ENCODE assay signal across 21 cellular contexts in genomic region chr11:19912206-19913118, GRCh38.
A peak's percentile ranks its signal among the peaks of the same experiment; 100 is the strongest.
DNase-seq lines count a peak whose midpoint lies in the region; ATAC-seq, FAIRE-seq and TF ChIP-seq lines count a peak whose summit lies in the region.
"Had no signal": no experiment of that assay in that cellular context is flagged by ENCODE, and none has a peak within 500 bp of the region (broad histone marks: within the 10 kb centered on the region; RNA-seq: fewer than 3 reads in every experiment).

No MANE protein-coding gene starts in this region.

- no peak overlapping the region for H3K27ac Mint-ChIP-seq in activated T-helper 1 cell treated with anti-CD3 and anti-CD28 coated beads, Interleukin-12 subunit alpha, Interleukin-12 subunit beta, Interleukin-2, Interleukin-4 antibody, amounts not matched to agents 30 ng/mL and 10 ng/mL and 1 ng/mL, durations not matched to agents 14 hours and 24 hours and 36 hours
- no peak overlapping the region for H3K27ac Mint-ChIP-seq in CD8-positive, alpha-beta T cell
- no peak overlapping the region for H3K27ac Mint-ChIP-seq in natural killer cell
- H3K27ac Mint-ChIP-seq: activated CD4-positive, alpha-beta T cell treated with anti-CD3 and anti-CD28 coated beads, Interleukin-2, amount 10 ng/mL, durations not matched to agents 24 days and 14 days; activated naive CD4-positive, alpha-beta T cell treated with anti-CD3 and anti-CD28 coated beads, Interleukin-2, amount 50 U/mL, for 24 hours; activated T-helper 17 cell treated with anti-CD3 and anti-CD28 coated beads, Interleukin-2, amount 50 U/mL, for 72 hours; B cell had no signal

- H3K4ac ChIP-seq in H1 (replicated peaks; ENCODE audit: insufficient read length, low read depth, low read length), result no peak overlapping the region
- H3K4ac ChIP-seq in mesenchymal stem cell (ENCODE audit: low read depth in 1 of 2, low read length in 2 of 2), result no peak overlapping the region

- H3K27me3 ChIP-seq in AG04450 (ENCODE audit: control insufficient read depth, insufficient read depth, low read length), result no peaks in the 10 kb centered on the region
- no peaks in the 10 kb centered on the region for H3K27me3 ChIP-seq in H1 (replicated peaks in 1 of 4; ENCODE audit: control insufficient read depth in 3 of 4, extremely low read depth in 1 of 4, insufficient read depth in 3 of 4, low read length in 3 of 4)
- H3K27me3 ChIP-seq in mesenchymal stem cell (ENCODE audit: control insufficient read depth in 1 of 2, insufficient read depth in 1 of 2, low read length in 2 of 2), result no peaks in the 10 kb centered on the region
- H3K27me3 ChIP-seq in CD8-positive, alpha-beta T cell (ENCODE audit: insufficient read depth, low read length), result no peaks in the 10 kb centered on the region
- H3K27me3 ChIP-seq: heart left ventricle had no signal

- no peak for TF ChIP-seq RAD21 in H1 (IDR thresholded peaks at IDR 0.05 in 1 of 2, conservative IDR thresholded peaks at IDR 0.05 in 1 of 2; ENCODE audit: low read depth in 2 of 2, low read length in 2 of 2)

- no peak overlapping the region for H4K91ac ChIP-seq in H1 (replicated peaks; ENCODE audit: insufficient read length, low read length)
- no peak overlapping the region for H4K91ac ChIP-seq in mesenchymal stem cell (ENCODE audit: low read length)

- no peaks in the 10 kb centered on the region for H3K9me3 Mint-ChIP-seq in activated T-helper 1 cell treated with anti-CD3 and anti-CD28 coated beads, Interleukin-12 subunit alpha, Interleukin-12 subunit beta, Interleukin-2, Interleukin-4 antibody, amounts not matched to agents 30 ng/mL and 10 ng/mL and 1 ng/mL, durations not matched to agents 14 hours and 24 hours and 36 hours
- no peaks in the 10 kb centered on the region for H3K9me3 Mint-ChIP-seq in CD8-positive, alpha-beta T cell
- H3K9me3 Mint-ChIP-seq in natural killer cell, result no peaks in the 10 kb centered on the region
- H3K9me3 Mint-ChIP-seq: activated CD4-positive, alpha-beta T cell treated with anti-CD3 and anti-CD28 coated beads, Interleukin-2, amount 10 ng/mL, durations not matched to agents 24 days and 14 days; activated naive CD4-positive, alpha-beta T cell treated with anti-CD3 and anti-CD28 coated beads, Interleukin-2, amount 50 U/mL, for 24 hours; activated T-helper 17 cell treated with anti-CD3 and anti-CD28 coated beads, Interleukin-2, amount 50 U/mL, for 72 hours had no signal

- H2BK15ac ChIP-seq in H1 (ENCODE audit: low read length) (peak overlapping the region; percentile 55; the same call in 1 of the 2 replicates), mesenchymal stem cell (ENCODE audit: low read depth, poor library complexity, severe bottlenecking) (no peak overlapping the region)

- no peak for FAIRE-seq in H1 (lab: Jason Lieb, UNC)
- FAIRE-seq: A204.1, GM18507 had no signal

- H4K5ac ChIP-seq in H1 (ENCODE audit: insufficient read length, low read depth, low read length), result no peak overlapping the region

- H3K23me2 ChIP-seq in H1 (ENCODE audit: low read depth, low read length), result no peaks in the 10 kb centered on the region

- no peaks in the 10 kb centered on the region for H3K9me3 ChIP-seq in AG04450 (ENCODE audit: control insufficient read depth, insufficient read depth, low read length)
- no peaks in the 10 kb centered on the region for H3K9me3 ChIP-seq in H1 (ENCODE audit: insufficient read depth in 2 of 2, low read depth in 1 of 2, low read length in 1 of 2)
- no peaks in the 10 kb centered on the region for H3K9me3 ChIP-seq in mesenchymal stem cell (ENCODE audit: control insufficient read depth, low read length)
- H3K9me3 ChIP-seq in CD8-positive, alpha-beta T cell (ENCODE audit: low read length), result no peaks in the 10 kb centered on the region
- H3K9me3 ChIP-seq: heart left ventricle, left ventricle myocardium inferior had no signal

- H3K23ac ChIP-seq in H1 (ENCODE audit: insufficient read length), result no peak overlapping the region
- no peak overlapping the region for H3K23ac ChIP-seq in mesenchymal stem cell (ENCODE audit: low read length in 2 of 2)

- H4K8ac ChIP-seq in H1 (ENCODE audit: extremely low read depth, insufficient read depth, low read length) (no peak overlapping the region), mesenchymal stem cell (ENCODE audit: low read length) (no peak overlapping the region)

- no peak overlapping the region for H3K56ac ChIP-seq in H1 (replicated peaks; ENCODE audit: insufficient read length, low read depth, low read length)

- ATAC-seq in GM19463 (IDR thresholded peaks at IDR 0.05; ENCODE audit: unreplicated experiment) (no peak), natural killer cell (no peak)
- no peak for ATAC-seq in CD8-positive, alpha-beta T cell
- ATAC-seq: activated T-helper 17 cell treated with anti-CD3 and anti-CD28 coated beads, Interleukin-2, amount 50 U/mL, for 72 hours had no signal

- H2AK5ac ChIP-seq in H1 (ENCODE audit: low read depth, low read length) (no peak overlapping the region), mesenchymal stem cell (ENCODE audit: low read length, severe bottlenecking) (no peak overlapping the region)

- H3K4me2 ChIP-seq in H1 (ENCODE audit: insufficient read depth in 1 of 2, low read depth in 2 of 2, low read length in 2 of 2), result peak overlapping the region; percentile 22 to 38; a peak in 2 of 4 replicates
- H3K4me2 ChIP-seq in mesenchymal stem cell (ENCODE audit: low read length, poor library complexity, severe bottlenecking), result no peak overlapping the region
- H3K4me2 ChIP-seq: KMS-11 had no signal

- intact Hi-C loops in activated T-helper 1 cell treated with anti-CD3 and anti-CD28 coated beads, Interleukin-12 subunit alpha, Interleukin-12 subunit beta, Interleukin-2, Interleukin-4 antibody, amounts not matched to agents 30 ng/mL and 10 ng/mL and 1 ng/mL, durations not matched to agents 14 hours and 24 hours and 36 hours (cut with micrococcal nuclease), result no loop called here
- intact Hi-C loops in CD8-positive, alpha-beta T cell (cut with DNase I, micrococcal nuclease), result no loop called here
- intact Hi-C loops in natural killer cell (cut with micrococcal nuclease), result no loop called here

- peaks cover 4 to 18% (median 15%) of the 10 kb centered on the region in 4 experiments for H3K4me1 ChIP-seq in H1 (replicated peaks in 1 of 4; ENCODE audit: control insufficient read depth in 3 of 4, insufficient read depth in 4 of 4, low read length in 3 of 4)
- H3K4me1 ChIP-seq in mesenchymal stem cell (ENCODE audit: control insufficient read depth, insufficient read depth, low read depth, low read length), result no peaks in the 10 kb centered on the region
- H3K4me1 ChIP-seq in CD8-positive, alpha-beta T cell (ENCODE audit: insufficient read depth, low read length), result no peaks in the 10 kb centered on the region

- H3K4me1 Mint-ChIP-seq in activated T-helper 1 cell treated with anti-CD3 and anti-CD28 coated beads, Interleukin-12 subunit alpha, Interleukin-12 subunit beta, Interleukin-2, Interleukin-4 antibody, amounts not matched to agents 30 ng/mL and 10 ng/mL and 1 ng/mL, durations not matched to agents 14 hours and 24 hours and 36 hours (ENCODE audit: low read depth), result no peaks in the 10 kb centered on the region
- H3K4me1 Mint-ChIP-seq in CD8-positive, alpha-beta T cell (ENCODE audit: low read depth), result no peaks in the 10 kb centered on the region
- H3K4me1 Mint-ChIP-seq in natural killer cell, result no peaks in the 10 kb centered on the region
- H3K4me1 Mint-ChIP-seq: activated CD4-positive, alpha-beta T cell treated with anti-CD3 and anti-CD28 coated beads, Interleukin-2, amount 10 ng/mL, durations not matched to agents 24 days and 14 days; activated naive CD4-positive, alpha-beta T cell treated with anti-CD3 and anti-CD28 coated beads, Interleukin-2, amount 50 U/mL, for 24 hours; activated T-helper 17 cell treated with anti-CD3 and anti-CD28 coated beads, Interleukin-2, amount 50 U/mL, for 72 hours; B cell had no signal

- POLR2A ChIA-PET in AG04450 (lab: Yijun Ruan, JAX), result interaction anchor here (0.5 to 0.6 kb wide), 2 partner anchors 215 to 656 kb away, joined by 3 to 4 read pairs; no protein-coding TSS in a partner anchor
- POLR2A ChIA-PET in H1 (lab: Charles Lee; ENCODE audit: partially characterized antibody), result no interaction called here
- POLR2A ChIA-PET in CD8-positive, alpha-beta T cell (lab: Charles Lee), result no interaction called here

- no peak overlapping the region for H3K14ac ChIP-seq in H1 (ENCODE audit: insufficient read length)
- no peak overlapping the region for H3K14ac ChIP-seq in mesenchymal stem cell (ENCODE audit: low read length in 2 of 2)

- H3K18ac ChIP-seq in H1 (ENCODE audit: extremely low read depth, low read length) (0 out of 2 replicates have a peak overlapping the region, but pooled peaks have one; percentile 11), mesenchymal stem cell (ENCODE audit: low read depth in 1 of 2, low read length in 2 of 2) (no peak overlapping the region)

- no peak overlapping the region for H2BK12ac ChIP-seq in H1 (ENCODE audit: low read depth, low read length)
- H2BK12ac ChIP-seq in mesenchymal stem cell (ENCODE audit: low read length in 2 of 2), result no peak overlapping the region

- no peak overlapping the region for H2BK120ac ChIP-seq in H1 (replicated peaks; ENCODE audit: low read depth, low read length)
- no peak overlapping the region for H2BK120ac ChIP-seq in mesenchymal stem cell (ENCODE audit: low read depth, low read length)

- TF ChIP-seq CTCF in AG04450 (IDR thresholded peaks at IDR 0.05; ENCODE audit: low read depth, low read length) (no peak), H1 (IDR thresholded peaks at IDR 0.05; ENCODE audit: control extremely low read depth in 1 of 3, insufficient read depth in 1 of 3, low read depth in 1 of 3, low read length in 3 of 3) (no peak), natural killer cell (IDR thresholded peaks at IDR 0.05) (no peak)
- TF ChIP-seq CTCF in CD8-positive, alpha-beta T cell (IDR thresholded peaks at IDR 0.05), result no peak

- peaks cover 0 to 2% of the 10 kb centered on the region in 2 experiments for H4K20me1 ChIP-seq in H1 (replicated peaks in 1 of 2; ENCODE audit: control insufficient read depth in 1 of 2, insufficient read depth in 2 of 2, low read length in 2 of 2)

- TF ChIP-seq POLR2A in H1 (IDR thresholded peaks at IDR 0.05; ENCODE audit: control extremely low read depth in 1 of 2, low read depth in 2 of 2, low read length in 2 of 2), result no peak

- no peak overlapping the region for H2BK20ac ChIP-seq in H1 (ENCODE audit: low read length)

- H3K36me3 Mint-ChIP-seq in activated T-helper 1 cell treated with anti-CD3 and anti-CD28 coated beads, Interleukin-12 subunit alpha, Interleukin-12 subunit beta, Interleukin-2, Interleukin-4 antibody, amounts not matched to agents 30 ng/mL and 10 ng/mL and 1 ng/mL, durations not matched to agents 14 hours and 24 hours and 36 hours (ENCODE audit: low read depth), result no peaks in the 10 kb centered on the region
- H3K36me3 Mint-ChIP-seq in CD8-positive, alpha-beta T cell, result no peaks in the 10 kb centered on the region
- no peaks in the 10 kb centered on the region for H3K36me3 Mint-ChIP-seq in natural killer cell
- H3K36me3 Mint-ChIP-seq: activated naive CD4-positive, alpha-beta T cell treated with anti-CD3 and anti-CD28 coated beads, Interleukin-2, amount 50 U/mL, for 24 hours had no signal

- no peaks in the 10 kb centered on the region; the same call in none of the 2 replicates for H3K79me1 ChIP-seq in H1 (ENCODE audit: low read depth, low read length)
- H3K79me1 ChIP-seq in mesenchymal stem cell (replicated peaks; ENCODE audit: low read length, poor library complexity, severe bottlenecking), result peaks cover 17% of the 10 kb centered on the region

- H3K79me2 ChIP-seq in H1 (ENCODE audit: control insufficient read depth in 1 of 2, insufficient read depth in 2 of 2, low read length in 2 of 2), result no peaks in the 10 kb centered on the region; a peak in 1 of 4 replicates

- CTCF ChIA-PET in AG04450 (lab: Charles Lee) (interaction anchor here (0.9 to 3.6 kb wide), 6 partner anchors 9 to 355 kb away, joined by 3 to 21 read pairs (median 6); no protein-coding TSS in a partner anchor), H1 (lab: Charles Lee; ENCODE audit: partially characterized antibody) (interaction anchor here (0.6 to 3.4 kb wide), 21 partner anchors 8 to 652 kb away, joined by 3 to 19 read pairs (median 4); no protein-coding TSS in a partner anchor)
- CTCF ChIA-PET in CD8-positive, alpha-beta T cell (lab: Charles Lee), result interaction anchor here (0.6 kb wide), 2 partner anchors 23 to 348 kb away, joined by 3 read pairs; no protein-coding TSS in a partner anchor

- H2BK5ac ChIP-seq in H1 (ENCODE audit: low read depth, low read length) (no peak overlapping the region), mesenchymal stem cell (ENCODE audit: low read depth, low read length, poor library complexity, severe bottlenecking) (no peak overlapping the region)

- no peak overlapping the region for H3K4me3 ChIP-seq in AG04450 (ENCODE audit: low read depth, low read length)
- H3K4me3 ChIP-seq in H1 (ENCODE audit: extremely low read depth in 1 of 4, insufficient read depth in 2 of 4, low read depth in 3 of 4, low read length in 4 of 4), result no peak overlapping the region
- no peak overlapping the region for H3K4me3 ChIP-seq in mesenchymal stem cell (ENCODE audit: insufficient read depth in 1 of 2, low read depth in 1 of 2, low read length in 2 of 2)
- no peak overlapping the region for H3K4me3 ChIP-seq in CD8-positive, alpha-beta T cell (ENCODE audit: low read depth, low read length)
- H3K4me3 ChIP-seq: heart left ventricle, left ventricle myocardium inferior had no signal

- H2AFZ ChIP-seq in H1 (ENCODE audit: low read length) (no peak overlapping the region), mesenchymal stem cell (ENCODE audit: low read depth, low read length) (no peak overlapping the region)

- H3K27me3 Mint-ChIP-seq in activated T-helper 1 cell treated with anti-CD3 and anti-CD28 coated beads, Interleukin-12 subunit alpha, Interleukin-12 subunit beta, Interleukin-2, Interleukin-4 antibody, amounts not matched to agents 30 ng/mL and 10 ng/mL and 1 ng/mL, durations not matched to agents 14 hours and 24 hours and 36 hours (ENCODE audit: insufficient read depth), result peaks cover 6% of the 10 kb centered on the region
- peaks cover 8% of the 10 kb centered on the region for H3K27me3 Mint-ChIP-seq in CD8-positive, alpha-beta T cell (ENCODE audit: low read depth)
- peaks cover 0 to 14% of the 10 kb centered on the region in 2 donors for H3K27me3 Mint-ChIP-seq in natural killer cell (ENCODE audit: low read depth in 2 of 2)

- 78% methylated on average over 7 of the region's 7 CpGs; no CpG with 5 or more reads in 1 of the 2 experiments for WGBS in H1 (ENCODE audit: extremely low coverage in 1 of 2, insufficient coverage in 1 of 2, insufficient read length in 1 of 2, insufficient replicate concordance in 2 of 2, low coverage in 1 of 2, low lambda C conversion rate in 2 of 2, missing lambda C conversion rate in 1 of 2), 2 experiments
- 48% methylated on average over 5 of the region's 7 CpGs for WGBS in mesenchymal stem cell

- DNase-seq in AG04450 (ENCODE audit: low read depth, low spot score) (no peak), HuH-7.5 (ENCODE audit: low spot score) (peak; percentile 24), H1 (ENCODE audit: low read depth in 1 of 2, low spot score in 2 of 2) (no peak), mesenchymal stem cell (peak; percentile 70), natural killer cell (no peak)
- no peak for DNase-seq in activated T-helper 1 cell treated with anti-CD3 and anti-CD28 coated beads, Interleukin-12 subunit alpha, Interleukin-12 subunit beta, Interleukin-2, Interleukin-4 antibody, amounts not matched to agents 30 ng/mL and 10 ng/mL and 1 ng/mL, durations not matched to agents 14 hours and 24 hours and 36 hours (ENCODE audit: low spot score)
- DNase-seq in CD8-positive, alpha-beta T cell, result no peak
- DNase-seq: activated CD4-positive, alpha-beta T cell treated with anti-CD3 and anti-CD28 coated beads, Interleukin-2, amount 10 ng/mL, durations not matched to agents 24 days and 14 days; aorta; dermis blood vessel endothelial cell; GDM1; heart left ventricle; left ventricle myocardium inferior; NCI-H69 had no signal

- H3K4me3 Mint-ChIP-seq in activated T-helper 1 cell treated with anti-CD3 and anti-CD28 coated beads, Interleukin-12 subunit alpha, Interleukin-12 subunit beta, Interleukin-2, Interleukin-4 antibody, amounts not matched to agents 30 ng/mL and 10 ng/mL and 1 ng/mL, durations not matched to agents 14 hours and 24 hours and 36 hours, result no peak overlapping the region
- no peak overlapping the region for H3K4me3 Mint-ChIP-seq in CD8-positive, alpha-beta T cell
- H3K4me3 Mint-ChIP-seq in natural killer cell, result no peak overlapping the region
- H3K4me3 Mint-ChIP-seq: activated CD4-positive, alpha-beta T cell treated with anti-CD3 and anti-CD28 coated beads, Interleukin-2, amount 10 ng/mL, durations not matched to agents 24 days and 14 days; activated naive CD4-positive, alpha-beta T cell treated with anti-CD3 and anti-CD28 coated beads, Interleukin-2, amount 50 U/mL, for 24 hours; activated T-helper 17 cell treated with anti-CD3 and anti-CD28 coated beads, Interleukin-2, amount 50 U/mL, for 72 hours; B cell had no signal

- H3K9ac ChIP-seq in H1 (replicated peaks in 1 of 4; ENCODE audit: extremely low read depth in 1 of 4, low read depth in 3 of 4, low read length in 3 of 4), result no peak overlapping the region; a peak in 1 of 7 replicates
- H3K9ac ChIP-seq in mesenchymal stem cell (ENCODE audit: low read length), result no peak overlapping the region
- H3K9ac ChIP-seq: KMS-11 had no signal

- peaks cover 0 to 6% (median 2%) of the 10 kb centered on the region in 4 experiments; a peak in 3 of 8 replicates for H3K36me3 ChIP-seq in H1 (ENCODE audit: control insufficient read depth in 2 of 4, insufficient read depth in 4 of 4, low read length in 3 of 4)
- peaks cover 3 to 74% of the 10 kb centered on the region in 2 experiments for H3K36me3 ChIP-seq in mesenchymal stem cell (ENCODE audit: control insufficient read depth in 1 of 2, insufficient read depth in 2 of 2, low read depth in 1 of 2, low read length in 2 of 2)
- no peaks in the 10 kb centered on the region for H3K36me3 ChIP-seq in CD8-positive, alpha-beta T cell (ENCODE audit: insufficient read depth, low read length)
- H3K36me3 ChIP-seq: left ventricle myocardium inferior had no signal

- peak overlapping the region; percentile 31 for H3K27ac ChIP-seq in AG04450 (ENCODE audit: low read depth, low read length)
- no peak overlapping the region for H3K27ac ChIP-seq in H1 (ENCODE audit: low read depth, low read length)
- no peak overlapping the region for H3K27ac ChIP-seq in mesenchymal stem cell (ENCODE audit: low read length, poor library complexity, severe bottlenecking)
- no peak overlapping the region for H3K27ac ChIP-seq in CD8-positive, alpha-beta T cell (ENCODE audit: low read depth, low read length)
- H3K27ac ChIP-seq: KMS-11 had no signal

- TF ChIP-seq EP300 in H1 (IDR thresholded peaks at IDR 0.05; ENCODE audit: borderline replicate concordance in 1 of 2, low read depth in 2 of 2, low read length in 2 of 2), result no peak

Comparison
In these comparisons a context has a peak if more than half of its experiments do, and no peak if none do; other contexts are left out.
1. DNase-seq: peak in HuH-7.5 (single experiment) and mesenchymal stem cell (single experiment); none in AG04450 (single experiment), H1 (0 of 2), activated T-helper 1 cell treated with anti-CD3 and anti-CD28 coated beads, Interleukin-12 subunit alpha, Interleukin-12 subunit beta, Interleukin-2, Interleukin-4 antibody, amounts not matched to agents 30 ng/mL and 10 ng/mL and 1 ng/mL, durations not matched to agents 14 hours and 24 hours and 36 hours (single experiment), CD8-positive, alpha-beta T cell (0 of 7) and natural killer cell (single experiment).